Comparison of ENCODE assay signal across 8 cellular contexts in the genomic region with DNA sequence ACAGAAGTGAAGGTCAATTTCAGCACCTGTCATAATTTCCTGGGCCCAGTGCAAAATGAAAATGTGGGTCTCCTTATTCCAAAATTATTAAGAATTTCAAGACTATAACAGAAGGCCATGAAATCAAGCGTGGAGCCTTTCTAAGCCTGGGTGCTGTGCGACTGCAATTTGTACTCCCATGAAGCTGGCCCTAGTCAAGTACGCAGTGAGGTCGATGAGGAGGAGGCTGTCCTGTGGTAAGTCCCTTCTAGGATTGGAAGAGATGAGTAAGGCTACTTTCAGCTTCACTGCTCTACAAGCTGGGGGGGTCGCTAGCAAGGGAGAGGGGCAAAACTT. TPM values are rescaled to one million over a fixed set of nuclear protein-coding genes. Genes with fewer than 3 reads are reported as not detected.
DNase-seq lines count a peak whose midpoint lies in the region; ATAC-seq and TF ChIP-seq lines count a peak whose summit lies in the region.

No MANE protein-coding gene starts in this region.

- intact Hi-C loops in transverse colon (cut with DNase I; ENCODE audit: low total_unique reads): no loop called here

- TF ChIP-seq RAD21 in liver (IDR thresholded peaks at IDR 0.05): no peak

- H3K9me3 ChIP-seq in liver (ENCODE audit: control insufficient read depth in 4 of 4, low read length in 3 of 4): no peaks in the 10 kb centered on the region
- H3K9me3 ChIP-seq in transverse colon: no peaks in the 10 kb centered on the region

- TF ChIP-seq EP300 in transverse colon (IDR thresholded peaks at IDR 0.05; ENCODE audit: low read depth): no peak

- in situ Hi-C loops in astrocyte of the spinal cord (cut with HindIII; ENCODE audit: low sequenced_read_pairs) (no loop called here), transverse colon (cut with MboI; ENCODE audit: low pct_ligation_motif_present in 1 of 4, low pct_unique_long_range_greater_than_20kb in 1 of 4, low sequenced_read_pairs in 3 of 4) (no loop called here), GM13976 (cut with MboI; ENCODE audit: low sequenced_read_pairs, unreplicated experiment) (no loop called here)

- peaks cover 4 to 21% (median 14%) of the 10 kb centered on the region in 4 donors for H3K4me1 ChIP-seq in liver (ENCODE audit: control insufficient read depth in 4 of 4, insufficient read depth in 4 of 4, low read length in 3 of 4)
- peaks cover 8 to 23% (median 20%) of the 10 kb centered on the region in 4 donors for H3K4me1 ChIP-seq in transverse colon

- H3K4me3 ChIP-seq in astrocyte of the spinal cord (ENCODE audit: low read depth, low read length) (peak overlapping the region; percentile 89), liver (ENCODE audit: low read depth in 1 of 3, low read length in 3 of 3) (peak overlapping the region; percentile 13 to 41 (median 25)), transverse colon (peak overlapping the region in 3 of 4 donors; percentile 74 to 98 (median 77))

- DNase-seq in astrocyte of the spinal cord (ENCODE audit: low read depth, low spot score) (no peak), transverse colon (no peak), foreskin melanocyte (no peak), GM13976 (ENCODE audit: low spot score) (no peak), T1000 (lab: John Stamatoyannopoulos, UW) (no peak)

- peaks cover 1 to 9% (median 7%) of the 10 kb centered on the region in 4 donors for H3K36me3 ChIP-seq in liver (ENCODE audit: control insufficient read depth in 4 of 4, insufficient read depth in 3 of 4, low read depth in 1 of 4, low read length in 3 of 4)
- peaks cover 0 to 12% (median 8%) of the 10 kb centered on the region in 4 donors for H3K36me3 ChIP-seq in transverse colon

- ATAC-seq in HG03095 (IDR thresholded peaks at IDR 0.05; ENCODE audit: unreplicated experiment): peak; percentile 16

- H3K27ac ChIP-seq in C4-2B: peak overlapping the region; percentile 94
- H3K27ac ChIP-seq in liver (ENCODE audit: low read depth in 1 of 2, low read length in 2 of 2): peak overlapping the region; percentile 89 to 90
- H3K27ac ChIP-seq in transverse colon: peak overlapping the region; percentile 85 to 94 (median 92)

- TF ChIP-seq CTCF in C4-2B (conservative IDR thresholded peaks at IDR 0.05): no peak
- no peak for TF ChIP-seq CTCF in astrocyte of the spinal cord (IDR thresholded peaks at IDR 0.05; ENCODE audit: low read depth, low read length)
- TF ChIP-seq CTCF in liver (IDR thresholded peaks at IDR 0.05; ENCODE audit: low read depth, low read length, missing input control): no peak
- TF ChIP-seq CTCF in transverse colon (IDR thresholded peaks at IDR 0.05): no peak
- no peak for TF ChIP-seq CTCF in GM13976 (IDR thresholded peaks at IDR 0.05; ENCODE audit: borderline replicate concordance, control extremely low read depth, extremely low read depth, insufficient read depth, missing control alignments)

- H3K27me3 ChIP-seq in liver (ENCODE audit: control insufficient read depth in 4 of 4, insufficient read depth in 4 of 4, low read length in 3 of 4): no peaks in the 10 kb centered on the region
- H3K27me3 ChIP-seq in transverse colon: no peaks in the 10 kb centered on the region

- TF ChIP-seq POLR2A in transverse colon (IDR thresholded peaks at IDR 0.05): no peak

- H3K9ac ChIP-seq in liver (ENCODE audit: low read depth in 1 of 2, low read length in 2 of 2): peak overlapping the region; percentile 60 to 81

- 21% methylated on average over 5 of the region's 5 CpGs for WGBS in liver
- 0 to 26% methylated on average over 1 to 5 of the region's 5 CpGs for WGBS in transverse colon (ENCODE audit: low coverage in 1 of 2), 2 donors

TF ChIP-seq in liver, 16 proteins besides CTCF, POLR2A, EP300 and RAD21:
- TF ChIP-seq, protein P1, sequence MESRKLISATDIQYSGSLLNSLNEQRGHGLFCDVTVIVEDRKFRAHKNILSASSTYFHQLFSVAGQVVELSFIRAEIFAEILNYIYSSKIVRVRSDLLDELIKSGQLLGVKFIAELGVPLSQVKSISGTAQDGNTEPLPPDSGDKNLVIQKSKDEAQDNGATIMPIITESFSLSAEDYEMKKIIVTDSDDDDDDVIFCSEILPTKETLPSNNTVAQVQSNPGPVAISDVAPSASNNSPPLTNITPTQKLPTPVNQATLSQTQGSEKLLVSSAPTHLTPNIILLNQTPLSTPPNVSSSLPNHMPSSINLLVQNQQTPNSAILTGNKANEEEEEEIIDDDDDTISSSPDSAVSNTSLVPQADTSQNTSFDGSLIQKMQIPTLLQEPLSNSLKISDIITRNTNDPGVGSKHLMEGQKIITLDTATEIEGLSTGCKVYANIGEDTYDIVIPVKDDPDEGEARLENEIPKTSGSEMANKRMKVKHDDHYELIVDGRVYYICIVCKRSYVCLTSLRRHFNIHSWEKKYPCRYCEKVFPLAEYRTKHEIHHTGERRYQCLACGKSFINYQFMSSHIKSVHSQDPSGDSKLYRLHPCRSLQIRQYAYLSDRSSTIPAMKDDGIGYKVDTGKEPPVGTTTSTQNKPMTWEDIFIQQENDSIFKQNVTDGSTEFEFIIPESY (IDR thresholded peaks at IDR 0.05): no peak
- no peak for TF ChIP-seq HNF4A (conservative IDR thresholded peaks at IDR 0.05)
- no peak for TF ChIP-seq GABPA (IDR thresholded peaks at IDR 0.05 in 1 of 2, conservative IDR thresholded peaks at IDR 0.05 in 1 of 2)
- TF ChIP-seq, protein P2, sequence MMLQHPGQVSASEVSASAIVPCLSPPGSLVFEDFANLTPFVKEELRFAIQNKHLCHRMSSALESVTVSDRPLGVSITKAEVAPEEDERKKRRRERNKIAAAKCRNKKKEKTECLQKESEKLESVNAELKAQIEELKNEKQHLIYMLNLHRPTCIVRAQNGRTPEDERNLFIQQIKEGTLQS (IDR thresholded peaks at IDR 0.05): no peak
- TF ChIP-seq HNF4G (IDR thresholded peaks at IDR 0.05): no peak
- no peak for TF ChIP-seq YY1 (IDR thresholded peaks at IDR 0.05)
- TF ChIP-seq, protein P3, sequence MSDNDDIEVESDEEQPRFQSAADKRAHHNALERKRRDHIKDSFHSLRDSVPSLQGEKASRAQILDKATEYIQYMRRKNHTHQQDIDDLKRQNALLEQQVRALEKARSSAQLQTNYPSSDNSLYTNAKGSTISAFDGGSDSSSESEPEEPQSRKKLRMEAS (IDR thresholded peaks at IDR 0.05): no peak
- no peak for TF ChIP-seq JUND (IDR thresholded peaks at IDR 0.05)
- TF ChIP-seq EGR1 (IDR thresholded peaks at IDR 0.05; ENCODE audit: low read depth in 2 of 2): no peak
- no peak for TF ChIP-seq SP1 (IDR thresholded peaks at IDR 0.05)
- TF ChIP-seq, protein P4, sequence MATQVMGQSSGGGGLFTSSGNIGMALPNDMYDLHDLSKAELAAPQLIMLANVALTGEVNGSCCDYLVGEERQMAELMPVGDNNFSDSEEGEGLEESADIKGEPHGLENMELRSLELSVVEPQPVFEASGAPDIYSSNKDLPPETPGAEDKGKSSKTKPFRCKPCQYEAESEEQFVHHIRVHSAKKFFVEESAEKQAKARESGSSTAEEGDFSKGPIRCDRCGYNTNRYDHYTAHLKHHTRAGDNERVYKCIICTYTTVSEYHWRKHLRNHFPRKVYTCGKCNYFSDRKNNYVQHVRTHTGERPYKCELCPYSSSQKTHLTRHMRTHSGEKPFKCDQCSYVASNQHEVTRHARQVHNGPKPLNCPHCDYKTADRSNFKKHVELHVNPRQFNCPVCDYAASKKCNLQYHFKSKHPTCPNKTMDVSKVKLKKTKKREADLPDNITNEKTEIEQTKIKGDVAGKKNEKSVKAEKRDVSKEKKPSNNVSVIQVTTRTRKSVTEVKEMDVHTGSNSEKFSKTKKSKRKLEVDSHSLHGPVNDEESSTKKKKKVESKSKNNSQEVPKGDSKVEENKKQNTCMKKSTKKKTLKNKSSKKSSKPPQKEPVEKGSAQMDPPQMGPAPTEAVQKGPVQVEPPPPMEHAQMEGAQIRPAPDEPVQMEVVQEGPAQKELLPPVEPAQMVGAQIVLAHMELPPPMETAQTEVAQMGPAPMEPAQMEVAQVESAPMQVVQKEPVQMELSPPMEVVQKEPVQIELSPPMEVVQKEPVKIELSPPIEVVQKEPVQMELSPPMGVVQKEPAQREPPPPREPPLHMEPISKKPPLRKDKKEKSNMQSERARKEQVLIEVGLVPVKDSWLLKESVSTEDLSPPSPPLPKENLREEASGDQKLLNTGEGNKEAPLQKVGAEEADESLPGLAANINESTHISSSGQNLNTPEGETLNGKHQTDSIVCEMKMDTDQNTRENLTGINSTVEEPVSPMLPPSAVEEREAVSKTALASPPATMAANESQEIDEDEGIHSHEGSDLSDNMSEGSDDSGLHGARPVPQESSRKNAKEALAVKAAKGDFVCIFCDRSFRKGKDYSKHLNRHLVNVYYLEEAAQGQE (IDR thresholded peaks at IDR 0.05): no peak

RNA-seq across cellular contexts. Expression of a gene that starts 0.4 kb away (rescaled TPM):
- total RNA-seq in liver (10 to 100 TPM; 18.2 to 22.8 TPM), transverse colon (10 to 100 TPM; 10.8 to 39.9 (median 27.6) TPM)
- polyA plus RNA-seq in liver: 10 to 100 TPM; 49.7 to 50.7 TPM

RNA-seq across cellular contexts. Expression of a gene that starts 7.3 kb away (rescaled TPM):
- total RNA-seq in liver (10 to 100 TPM; 15.7 to 24.2 TPM), transverse colon (1 to 10 TPM in 1 of 4 donors, under 1 TPM in 1, not detected in 2; 0.95 to 2.7 TPM)
- polyA plus RNA-seq in liver: 100 to 1,000 TPM in 1 of 2 donors, 10 to 100 TPM in 1; 56.9 to 166 TPM

RNA-seq across cellular contexts. Expression of a gene that starts 20.8 kb away (rescaled TPM):
- total RNA-seq in liver: 1 to 10 TPM; 6.3 TPM
- 1 to 10 TPM; 5.8 to 6.2 TPM for polyA plus RNA-seq in liver
- total RNA-seq in transverse colon: 10 to 100 TPM in 2 of 4 donors, 1 to 10 TPM in 2; 3.2 to 35.9 (median 10.7) TPM

RNA-seq across cellular contexts. Expression of a gene that starts 31.0 kb away (rescaled TPM):
- total RNA-seq in liver (10 to 100 TPM in 1 of 2 donors, 1 to 10 TPM in 1; 9.5 to 10.3 TPM), transverse colon (10 to 100 TPM; 14.7 to 75.2 (median 28.7) TPM)
- 10 to 100 TPM; 10.5 to 12.7 TPM for polyA plus RNA-seq in liver

RNA-seq across cellular contexts. Expression of a gene that starts 39.2 kb away (rescaled TPM):
- 1 to 10 TPM; 1.0 to 1.4 TPM for total RNA-seq in liver
- 1 to 10 TPM; 2.2 to 4.6 TPM for polyA plus RNA-seq in liver
- total RNA-seq in transverse colon: 10 to 100 TPM; 11.6 to 36.2 (median 29.8) TPM

Comparison
In these comparisons a context has a peak if more than half of its experiments do, and no peak if none do; other contexts are left out.
1. H3K4me3 ChIP-seq: peak in every context shown above with its lines; median percentile 89 in astrocyte of the spinal cord; 77 in transverse colon; 25 in liver.
2. RNA of a gene that starts 7.3 kb away (total RNA-seq): 15.7 to 24.2 TPM in liver; 0.95 to 2.7 TPM in transverse colon; every median in the first group is over 4 times any median in the second.
3. Peak in every context shown above with its lines, with median percentiles within 50 percentile points of each other: H3K27ac ChIP-seq.